20 cellular contexts compared by ENCODE assay signal in genomic region chr1:207134550-207134949, GRCh38. TPM values are rescaled to one million over a fixed set of nuclear protein-coding genes. Genes with fewer than 3 reads are reported as not detected.
"Had no signal": no experiment of that assay in that cellular context is flagged by ENCODE, and none has a peak within 500 bp of the region (broad histone marks: within the 10 kb centered on the region; RNA-seq: fewer than 3 reads in every experiment).

No MANE protein-coding gene starts in this region.

- H3K27me3 ChIP-seq: ascending aorta, esophagus muscularis mucosa, spleen had no signal

- H3K27ac ChIP-seq: ascending aorta, esophagus muscularis mucosa, VCaP had no signal

- H3K27me3 Mint-ChIP-seq: activated CD4-positive, alpha-beta T cell treated with anti-CD3 and anti-CD28 coated beads for 36 hours; activated naive CD8-positive, alpha-beta T cell treated with anti-CD3 and anti-CD28 coated beads, Interleukin-2, amount 50 U/mL, for 24 hours; stimulated activated naive B cell treated with anti-CD40 and anti-IgM and Interleukin-4, amounts not matched to agents 10 μg/mL and 1 μg/mL and 100 μg/mL, for 72 hours had no signal

- ATAC-seq: activated CD4-positive, alpha-beta T cell treated with anti-CD3 and anti-CD28 coated beads for 36 hours; activated naive CD8-positive, alpha-beta T cell treated with anti-CD3 and anti-CD28 coated beads, Interleukin-2, amount 50 U/mL, for 24 hours; mucosa of descending colon; natural killer cell treated with Interleukin-12 subunit alpha and Interleukin-12 subunit beta and Interleukin-15 and Interleukin-18, amount 100 ng/mL, for 72 hours; sciatic nerve; stimulated activated naive B cell treated with anti-CD40 and anti-IgM and Interleukin-4, amounts not matched to agents 10 μg/mL and 1 μg/mL and 100 μg/mL, for 72 hours had no signal

- H3K27ac Mint-ChIP-seq: activated CD4-positive, alpha-beta T cell treated with anti-CD3 and anti-CD28 coated beads for 36 hours; activated naive CD8-positive, alpha-beta T cell treated with anti-CD3 and anti-CD28 coated beads, Interleukin-2, amount 50 U/mL, for 24 hours; activated T-helper 1 cell treated with anti-CD3 and anti-CD28 coated beads, Interleukin-12 subunit alpha, Interleukin-12 subunit beta, Interleukin-2, Interleukin-4 antibody, amounts not matched to agents 30 ng/mL and 10 ng/mL and 1 ng/mL, durations not matched to agents 14 hours and 24 hours and 36 hours; natural killer cell treated with Interleukin-12 subunit alpha and Interleukin-12 subunit beta and Interleukin-15 and Interleukin-18, amount 100 ng/mL, for 72 hours; stimulated activated naive B cell treated with anti-CD40 and anti-IgM and Interleukin-4, amounts not matched to agents 10 μg/mL and 1 μg/mL and 100 μg/mL, for 72 hours had no signal

- H3K4me3 ChIP-seq: ascending aorta, esophagus muscularis mucosa, mucosa of descending colon, spleen had no signal

- H3K4me1 ChIP-seq: ascending aorta, esophagus muscularis mucosa had no signal

- H3K36me3 ChIP-seq: ascending aorta, esophagus muscularis mucosa, spleen had no signal

- DNase-seq: activated CD4-positive, alpha-beta T cell treated with anti-CD3 and anti-CD28 coated beads for 36 hours; activated naive CD4-positive, alpha-beta T cell treated with Interleukin-2 at 50 U/mL for 16 hours; activated naive CD8-positive, alpha-beta T cell treated with anti-CD3 and anti-CD28 coated beads, Interleukin-2, amount 50 U/mL, for 24 hours; mammary epithelial cell; mucosa of descending colon; occipital lobe; spleen; stimulated activated CD4-positive, alpha-beta T cell treated with anti-CD3 and anti-CD28 coated beads, Interleukin-1b, Interleukin-23, amount 100 ng/mL, for 48 hours; stimulated activated naive B cell treated with anti-CD40 and anti-IgM and Interleukin-4, amounts not matched to agents 10 μg/mL and 1 μg/mL and 100 μg/mL, for 72 hours; substantia nigra; trophoblast cell had no signal

- H3K4me1 Mint-ChIP-seq: activated CD4-positive, alpha-beta T cell treated with anti-CD3 and anti-CD28 coated beads for 36 hours; activated naive CD8-positive, alpha-beta T cell treated with anti-CD3 and anti-CD28 coated beads, Interleukin-2, amount 50 U/mL, for 24 hours had no signal

- H3K4me3 Mint-ChIP-seq: activated CD4-positive, alpha-beta T cell treated with anti-CD3 and anti-CD28 coated beads for 36 hours; activated naive CD8-positive, alpha-beta T cell treated with anti-CD3 and anti-CD28 coated beads, Interleukin-2, amount 50 U/mL, for 24 hours; activated T-helper 1 cell treated with anti-CD3 and anti-CD28 coated beads, Interleukin-12 subunit alpha, Interleukin-12 subunit beta, Interleukin-2, Interleukin-4 antibody, amounts not matched to agents 30 ng/mL and 10 ng/mL and 1 ng/mL, durations not matched to agents 14 hours and 24 hours and 36 hours; natural killer cell treated with Interleukin-12 subunit alpha and Interleukin-12 subunit beta and Interleukin-15 and Interleukin-18, amount 100 ng/mL, for 72 hours; stimulated activated naive B cell treated with anti-CD40 and anti-IgM and Interleukin-4, amounts not matched to agents 10 μg/mL and 1 μg/mL and 100 μg/mL, for 72 hours had no signal

RNA-seq across cellular contexts. Expression of gene C4BPA, which starts 30.5 kb away (rescaled TPM):
- total RNA-seq: activated CD4-positive, alpha-beta T cell treated with anti-CD3 and anti-CD28 coated beads for 36 hours; activated T-helper 1 cell treated with anti-CD3 and anti-CD28 coated beads, Interleukin-12 subunit alpha, Interleukin-12 subunit beta, Interleukin-2, Interleukin-4 antibody, amounts not matched to agents 30 ng/mL and 10 ng/mL and 1 ng/mL, durations not matched to agents 14 hours and 24 hours and 36 hours; ascending aorta; fibroblast of villous mesenchyme; mammary epithelial cell; natural killer cell treated with Interleukin-12 subunit alpha and Interleukin-12 subunit beta and Interleukin-15 and Interleukin-18, amount 100 ng/mL, for 72 hours; occipital lobe; pulmonary artery endothelial cell; T-helper 2 cell treated with Interferon-gamma antibody and Interleukin-4, amounts not matched to agents 100 ng/mL and 5 ng/mL, for 36 hours had no signal

RNA-seq across cellular contexts. Expression of gene C4BPB, which starts 45.9 kb away (rescaled TPM):
- total RNA-seq: ascending aorta, fibroblast of villous mesenchyme, mammary epithelial cell, occipital lobe, pulmonary artery endothelial cell had no signal
